In genomic region chr6:37732688-37733087, GRCh38 we compare ENCODE assay signal across 1 cellular context.
TF ChIP-seq lines count a peak whose summit lies in the region.

No MANE protein-coding gene starts in this region.

TF ChIP-seq in HCT116, 20 proteins besides CTCF, POLR2A, EP300 and RAD21 (continued from another document):
- TF ChIP-seq, protein P1, sequence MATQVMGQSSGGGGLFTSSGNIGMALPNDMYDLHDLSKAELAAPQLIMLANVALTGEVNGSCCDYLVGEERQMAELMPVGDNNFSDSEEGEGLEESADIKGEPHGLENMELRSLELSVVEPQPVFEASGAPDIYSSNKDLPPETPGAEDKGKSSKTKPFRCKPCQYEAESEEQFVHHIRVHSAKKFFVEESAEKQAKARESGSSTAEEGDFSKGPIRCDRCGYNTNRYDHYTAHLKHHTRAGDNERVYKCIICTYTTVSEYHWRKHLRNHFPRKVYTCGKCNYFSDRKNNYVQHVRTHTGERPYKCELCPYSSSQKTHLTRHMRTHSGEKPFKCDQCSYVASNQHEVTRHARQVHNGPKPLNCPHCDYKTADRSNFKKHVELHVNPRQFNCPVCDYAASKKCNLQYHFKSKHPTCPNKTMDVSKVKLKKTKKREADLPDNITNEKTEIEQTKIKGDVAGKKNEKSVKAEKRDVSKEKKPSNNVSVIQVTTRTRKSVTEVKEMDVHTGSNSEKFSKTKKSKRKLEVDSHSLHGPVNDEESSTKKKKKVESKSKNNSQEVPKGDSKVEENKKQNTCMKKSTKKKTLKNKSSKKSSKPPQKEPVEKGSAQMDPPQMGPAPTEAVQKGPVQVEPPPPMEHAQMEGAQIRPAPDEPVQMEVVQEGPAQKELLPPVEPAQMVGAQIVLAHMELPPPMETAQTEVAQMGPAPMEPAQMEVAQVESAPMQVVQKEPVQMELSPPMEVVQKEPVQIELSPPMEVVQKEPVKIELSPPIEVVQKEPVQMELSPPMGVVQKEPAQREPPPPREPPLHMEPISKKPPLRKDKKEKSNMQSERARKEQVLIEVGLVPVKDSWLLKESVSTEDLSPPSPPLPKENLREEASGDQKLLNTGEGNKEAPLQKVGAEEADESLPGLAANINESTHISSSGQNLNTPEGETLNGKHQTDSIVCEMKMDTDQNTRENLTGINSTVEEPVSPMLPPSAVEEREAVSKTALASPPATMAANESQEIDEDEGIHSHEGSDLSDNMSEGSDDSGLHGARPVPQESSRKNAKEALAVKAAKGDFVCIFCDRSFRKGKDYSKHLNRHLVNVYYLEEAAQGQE (IDR thresholded peaks at IDR 0.05; ENCODE audit: low read depth): no peak
- no peak for TF ChIP-seq JUND (IDR thresholded peaks at IDR 0.05)
- no peak for TF ChIP-seq SP1 (IDR thresholded peaks at IDR 0.05; ENCODE audit: low read depth)
- no peak for TF ChIP-seq TCF7L2 (IDR thresholded peaks at IDR 0.05; ENCODE audit: borderline replicate concordance, extremely low read depth, insufficient read depth, insufficient read length)
